8 cellular contexts compared by ENCODE assay signal in the genomic region with DNA sequence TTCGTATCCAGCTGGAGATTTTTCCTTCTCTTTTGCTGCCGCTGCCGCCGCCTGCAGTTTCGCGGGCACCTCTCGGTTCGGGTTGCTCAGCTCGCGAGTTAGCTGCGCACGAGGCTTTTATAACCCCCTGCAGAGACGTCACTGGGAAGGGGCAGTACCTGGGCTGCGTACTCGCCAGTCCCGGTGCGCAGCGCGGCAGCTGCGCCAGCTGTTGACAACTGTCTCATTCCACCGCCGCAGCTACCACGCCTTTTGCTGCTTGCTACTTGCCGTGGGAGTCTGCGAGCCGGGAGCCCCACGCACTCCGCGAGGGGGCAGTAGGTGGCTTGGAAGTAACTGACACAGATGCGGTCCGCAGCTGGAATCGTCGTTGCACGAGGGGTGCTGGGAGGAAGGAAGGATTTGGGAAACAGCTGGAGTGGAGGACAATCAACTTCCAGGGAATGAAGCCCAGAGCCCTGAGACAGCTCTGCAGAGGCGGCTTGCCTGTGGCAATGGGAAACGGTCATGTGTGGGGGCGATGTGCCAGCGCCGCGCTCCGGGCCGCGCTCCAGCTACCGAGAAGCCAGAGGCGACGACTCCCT. TPM values are rescaled to one million over a fixed set of nuclear protein-coding genes. Genes with fewer than 3 reads are reported as not detected.
DNase-seq lines count a peak whose midpoint lies in the region; ATAC-seq and TF ChIP-seq lines count a peak whose summit lies in the region.

A gene with protein sequence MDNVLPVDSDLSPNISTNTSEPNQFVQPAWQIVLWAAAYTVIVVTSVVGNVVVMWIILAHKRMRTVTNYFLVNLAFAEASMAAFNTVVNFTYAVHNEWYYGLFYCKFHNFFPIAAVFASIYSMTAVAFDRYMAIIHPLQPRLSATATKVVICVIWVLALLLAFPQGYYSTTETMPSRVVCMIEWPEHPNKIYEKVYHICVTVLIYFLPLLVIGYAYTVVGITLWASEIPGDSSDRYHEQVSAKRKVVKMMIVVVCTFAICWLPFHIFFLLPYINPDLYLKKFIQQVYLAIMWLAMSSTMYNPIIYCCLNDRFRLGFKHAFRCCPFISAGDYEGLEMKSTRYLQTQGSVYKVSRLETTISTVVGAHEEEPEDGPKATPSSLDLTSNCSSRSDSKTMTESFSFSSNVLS (minus strand): TSS at position 93 of the 584 bp plus-strand sequence. CDS start 586 bp downstream, outside the sequence.

- ATAC-seq in CD8-positive, alpha-beta T cell, result peak; percentile 89
- ATAC-seq in GM19324 (IDR thresholded peaks at IDR 0.05; ENCODE audit: low FRiP score, unreplicated experiment), result peak; percentile 72
- peak; percentile 31 for ATAC-seq in WTC11
- peak; percentile 71 to 80 (median 78) for ATAC-seq in right lobe of liver

- peaks cover 66% of the 10 kb centered on the region for H3K27me3 Mint-ChIP-seq in CD8-positive, alpha-beta T cell (ENCODE audit: low read depth)
- H3K27me3 Mint-ChIP-seq in WTC11 (ENCODE audit: low read depth), result peaks cover 72% of the 10 kb centered on the region

- H3K27ac Mint-ChIP-seq in CD8-positive, alpha-beta T cell, result no peak within 1 kb of the TSS
- no peak within 1 kb of the TSS for H3K27ac Mint-ChIP-seq in WTC11

- H3K9me3 ChIP-seq in CD8-positive, alpha-beta T cell (ENCODE audit: low read length), result no peaks in the 10 kb centered on the region
- H3K9me3 ChIP-seq in right lobe of liver (no peaks in the 10 kb centered on the region), SJCRH30 (replicated peaks) (no peaks in the 10 kb centered on the region)

- peak in 6 of 7 experiments; percentile 5 to 64 (median 38) for DNase-seq in CD8-positive, alpha-beta T cell
- DNase-seq in HT1080 (ENCODE audit: low read depth) (peak; percentile 49), WTC11 (ENCODE audit: low spot score) (peak; percentile 63), dermis blood vessel endothelial cell (peak; percentile 51), right lobe of liver (peak; percentile 62 to 79 (median 67)), SJCRH30 (no peak)
- peak; percentile 38 to 39 for DNase-seq in stimulated activated CD4-positive, alpha-beta T cell treated with anti-CD3 and anti-CD28 coated beads, Interleukin-4, amount 100 ng/mL, for 4 hours

- H3K9me3 Mint-ChIP-seq in CD8-positive, alpha-beta T cell, result no peaks in the 10 kb centered on the region
- no peaks in the 10 kb centered on the region for H3K9me3 Mint-ChIP-seq in WTC11

- intact Hi-C loops in CD8-positive, alpha-beta T cell (cut with DNase I, micrococcal nuclease), result loop anchor here (5.0 to 10.0 kb wide), 3 partner anchors 203 to 408 kb away; no protein-coding TSS in a partner anchor
- intact Hi-C loops in right lobe of liver (cut with DNase I), result no loop called here

- no peak for TF ChIP-seq POLR2A in right lobe of liver (IDR thresholded peaks at IDR 0.05)

- CTCF ChIA-PET in CD8-positive, alpha-beta T cell (lab: Charles Lee), result interaction anchor here (1.1 to 2.6 kb wide), 7 partner anchors 10 to 268 kb away, joined by 3 to 7 read pairs (median 3); no protein-coding TSS in a partner anchor
- CTCF ChIA-PET in WTC11 (lab: Charles Lee), result interaction anchor here (0.6 to 3.3 kb wide), 16 partner anchors 11 to 409 kb away, joined by 3 to 15 read pairs (median 4); no protein-coding TSS in a partner anchor

- H3K36me3 ChIP-seq in CD8-positive, alpha-beta T cell (ENCODE audit: insufficient read depth, low read length), result no peaks in the 10 kb centered on the region
- H3K36me3 ChIP-seq in right lobe of liver (no peaks in the 10 kb centered on the region), SJCRH30 (no peaks in the 10 kb centered on the region)

- H3K4me1 ChIP-seq in CD8-positive, alpha-beta T cell (ENCODE audit: insufficient read depth, low read length), result peaks cover 4% of the 10 kb centered on the region
- H3K4me1 ChIP-seq in right lobe of liver (peaks cover 0 to 16% (median 7%) of the 10 kb centered on the region in 4 donors), SJCRH30 (no peaks in the 10 kb centered on the region)

- POLR2A ChIA-PET in CD8-positive, alpha-beta T cell (lab: Charles Lee), result no interaction called here
- POLR2A ChIA-PET in WTC11 (lab: Charles Lee), result no interaction called here

- peak within 1 kb of the TSS; percentile 26 for H3K4me3 ChIP-seq in CD8-positive, alpha-beta T cell (ENCODE audit: low read depth, low read length)
- H3K4me3 ChIP-seq in right lobe of liver (peak within 1 kb of the TSS; percentile 19 to 42 (median 20)), SJCRH30 (no peak within 1 kb of the TSS)

- H3K27ac ChIP-seq in CD8-positive, alpha-beta T cell (ENCODE audit: low read depth, low read length), result no peak within 1 kb of the TSS
- H3K27ac ChIP-seq in right lobe of liver (no peak within 1 kb of the TSS), SJCRH30 (no peak within 1 kb of the TSS)

- peaks cover 15% of the 10 kb centered on the region for H3K27me3 ChIP-seq in CD8-positive, alpha-beta T cell (ENCODE audit: insufficient read depth, low read length)
- H3K27me3 ChIP-seq in right lobe of liver (peaks cover 7 to 24% of the 10 kb centered on the region in 2 donors), SJCRH30 (no peaks in the 10 kb centered on the region)

- TF ChIP-seq CTCF in CD8-positive, alpha-beta T cell (IDR thresholded peaks at IDR 0.05), result no peak
- TF ChIP-seq CTCF in WTC11 (IDR thresholded peaks at IDR 0.05) (no peak), right lobe of liver (IDR thresholded peaks at IDR 0.05) (peak; percentile 4 to 58 (median 46))

- peak within 1 kb of the TSS; percentile 69 for H3K4me3 Mint-ChIP-seq in CD8-positive, alpha-beta T cell
- H3K4me3 Mint-ChIP-seq in WTC11, result peak within 1 kb of the TSS; percentile 84

- H3K4me1 Mint-ChIP-seq in CD8-positive, alpha-beta T cell (ENCODE audit: low read depth), result peaks cover 14% of the 10 kb centered on the region
- H3K4me1 Mint-ChIP-seq in WTC11, result peaks cover 26% of the 10 kb centered on the region

- no peaks in the 10 kb centered on the region for H3K36me3 Mint-ChIP-seq in CD8-positive, alpha-beta T cell
- H3K36me3 Mint-ChIP-seq in WTC11, result no peaks in the 10 kb centered on the region

- WGBS in right lobe of liver (ENCODE audit: insufficient coverage, low coverage, low lambda C conversion rate, missing lambda C conversion rate), result 4% methylated on average over 20 of the region's 46 CpGs

TF ChIP-seq in WTC11, 78 proteins besides CTCF, POLR2A, EP300 and RAD21:
- TF ChIP-seq CREM (CRISPR knock-in tag; IDR thresholded peaks at IDR 0.05) (0 out of 2 replicates have a peak, but pooled peaks have one; percentile 19), ZNF121 (CRISPR knock-in tag; IDR thresholded peaks at IDR 0.05) (no peak)
- TF ChIP-seq, protein P1, sequence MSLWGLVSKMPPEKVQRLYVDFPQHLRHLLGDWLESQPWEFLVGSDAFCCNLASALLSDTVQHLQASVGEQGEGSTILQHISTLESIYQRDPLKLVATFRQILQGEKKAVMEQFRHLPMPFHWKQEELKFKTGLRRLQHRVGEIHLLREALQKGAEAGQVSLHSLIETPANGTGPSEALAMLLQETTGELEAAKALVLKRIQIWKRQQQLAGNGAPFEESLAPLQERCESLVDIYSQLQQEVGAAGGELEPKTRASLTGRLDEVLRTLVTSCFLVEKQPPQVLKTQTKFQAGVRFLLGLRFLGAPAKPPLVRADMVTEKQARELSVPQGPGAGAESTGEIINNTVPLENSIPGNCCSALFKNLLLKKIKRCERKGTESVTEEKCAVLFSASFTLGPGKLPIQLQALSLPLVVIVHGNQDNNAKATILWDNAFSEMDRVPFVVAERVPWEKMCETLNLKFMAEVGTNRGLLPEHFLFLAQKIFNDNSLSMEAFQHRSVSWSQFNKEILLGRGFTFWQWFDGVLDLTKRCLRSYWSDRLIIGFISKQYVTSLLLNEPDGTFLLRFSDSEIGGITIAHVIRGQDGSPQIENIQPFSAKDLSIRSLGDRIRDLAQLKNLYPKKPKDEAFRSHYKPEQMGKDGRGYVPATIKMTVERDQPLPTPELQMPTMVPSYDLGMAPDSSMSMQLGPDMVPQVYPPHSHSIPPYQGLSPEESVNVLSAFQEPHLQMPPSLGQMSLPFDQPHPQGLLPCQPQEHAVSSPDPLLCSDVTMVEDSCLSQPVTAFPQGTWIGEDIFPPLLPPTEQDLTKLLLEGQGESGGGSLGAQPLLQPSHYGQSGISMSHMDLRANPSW (CRISPR knock-in tag; conservative IDR thresholded peaks at IDR 0.05; ENCODE audit: low read depth), result 0 out of 2 replicates have a peak, but pooled peaks have one; percentile 69

RNA-seq across cellular contexts. Expression of the gene that starts here (rescaled TPM):
- under 1 TPM; 0.05 to 0.08 TPM for total RNA-seq in CD8-positive, alpha-beta T cell
- total RNA-seq in HT1080 (2014; rRNA removed; shearing (Covaris generic)), result not detected in 2 replicates
- not detected in 2 replicates for polyA plus RNA-seq in HT1080 (2015; cell fraction: cytosol; rRNA removed)
- not detected in 2 replicates for polyA plus RNA-seq in HT1080 (2015; cell fraction: nucleus; rRNA removed)
- total RNA-seq in WTC11 (2021) (0.13 to 0.23 TPM (median 0.18 TPM) in 3 replicates), dermis blood vessel endothelial cell (not detected in 2 replicates), right lobe of liver (not detected)
- total RNA-seq in SJCRH30 (2014; rRNA removed; shearing (Covaris generic)), result not detected in 2 replicates

Comparison
In these comparisons a context has a peak if more than half of its experiments do, and no peak if none do; other contexts are left out.
1. Peak in DNase-seq, ATAC-seq and H3K4me3 ChIP-seq in CD8-positive, alpha-beta T cell; RNA of the gene not detected or under 1 TPM.
2. Peak in DNase-seq in HT1080; RNA of the gene not detected or under 1 TPM.
3. Peak in DNase-seq and ATAC-seq in WTC11; RNA of the gene not detected or under 1 TPM.
4. Peak in DNase-seq in dermis blood vessel endothelial cell; RNA of the gene not detected or under 1 TPM.
5. Peak in DNase-seq, ATAC-seq and H3K4me3 ChIP-seq in right lobe of liver; RNA of the gene not detected or under 1 TPM.
6. ATAC-seq: peak in every context shown above with its lines; median percentile 89 in CD8-positive, alpha-beta T cell; 78 in right lobe of liver; 72 in GM19324; 31 in WTC11.
7. DNase-seq: peak in stimulated activated CD4-positive, alpha-beta T cell treated with anti-CD3 and anti-CD28 coated beads, Interleukin-4, amount 100 ng/mL, for 4 hours (2 of 2); none in SJCRH30 (0 of 2).
8. CTCF ChIP-seq: peak in right lobe of liver (4 of 4); none in CD8-positive, alpha-beta T cell (single experiment) and WTC11 (single experiment).
9. intact Hi-C loops: an anchor here in CD8-positive, alpha-beta T cell (5.0 to 10.0 kb wide); none called in right lobe of liver.